8 cellular contexts compared by ENCODE assay signal in genomic region chr4:16897991-16898827, GRCh38. TPM values are rescaled to one million over a fixed set of nuclear protein-coding genes. Genes with fewer than 3 reads are reported as not detected.
DNase-seq lines count a peak whose midpoint lies in the region; ATAC-seq, FAIRE-seq and TF ChIP-seq lines count a peak whose summit lies in the region.

LDB2 (minus strand) TSS chr4:16898645.

- H3K27me3 Mint-ChIP-seq in effector memory CD8-positive, alpha-beta T cell: no peaks in the 10 kb centered on the region

- no peak for TF ChIP-seq POLR2A in prostate gland (IDR thresholded peaks at IDR 0.05)

- H3K36me3 Mint-ChIP-seq in effector memory CD8-positive, alpha-beta T cell (ENCODE audit: insufficient read depth): peaks cover 7% of the 10 kb centered on the region

- H3K9me3 Mint-ChIP-seq in effector memory CD8-positive, alpha-beta T cell: no peaks in the 10 kb centered on the region

- no peaks in the 10 kb centered on the region for H3K27me3 ChIP-seq in prostate gland (replicated peaks; ENCODE audit: insufficient read depth)

- no peak for ATAC-seq in effector memory CD8-positive, alpha-beta T cell (replicated peaks)

- DNase-seq in ELR (ENCODE audit: low read depth) (peak; percentile 72), anterior cingulate cortex (lab: John Stamatoyannopoulos, UW) (peak in 51 of 58 donors; percentile 3 to 78 (median 43)), hypothalamus (lab: John Stamatoyannopoulos, UW) (peak in 32 of 51 donors; percentile 7 to 66 (median 24)), prostate gland (ENCODE audit: low spot score) (no peak), RPMI8226 (no peak), HTR-8/SVneo (ENCODE audit: insufficient read length, low spot score) (no peak), RWPE1 (ENCODE audit: low spot score) (no peak)
- no peak for DNase-seq in effector memory CD8-positive, alpha-beta T cell

- POLR2A ChIA-PET in RWPE1 (lab: Yijun Ruan, JAX; ENCODE audit: low non-redundant PET): no interaction called here

- H3K4me1 ChIP-seq in prostate gland (replicated peaks): no peaks in the 10 kb centered on the region

- H3K4me3 ChIP-seq in prostate gland: peak within 1 kb of the TSS; percentile 14 to 25

- H3K36me3 ChIP-seq in prostate gland: no peaks in the 10 kb centered on the region

- H3K4me3 Mint-ChIP-seq in effector memory CD8-positive, alpha-beta T cell: peak within 1 kb of the TSS in 1 of 2 donors; percentile 25

- H3K27ac ChIP-seq in prostate gland: peak within 1 kb of the TSS; percentile 22 to 43
- H3K27ac ChIP-seq in RWPE1: no peak within 1 kb of the TSS

- H3K9me3 ChIP-seq in prostate gland: no peaks in the 10 kb centered on the region

- CTCF ChIA-PET in RWPE1 (lab: Yijun Ruan, JAX): interaction anchor here (0.6 kb wide), 1 partner anchor 21 kb away, joined by 5 read pairs; no protein-coding TSS in a partner anchor

- peaks cover 5 to 21% of the 10 kb centered on the region in 2 donors for H3K4me1 Mint-ChIP-seq in effector memory CD8-positive, alpha-beta T cell (ENCODE audit: low read depth in 2 of 2)

- H3K27ac Mint-ChIP-seq in effector memory CD8-positive, alpha-beta T cell: peak within 1 kb of the TSS in 1 of 2 donors; percentile 64

- 6% methylated on average over 18 of the region's 18 CpGs for WGBS in prostate gland

- TF ChIP-seq CTCF in prostate gland (IDR thresholded peaks at IDR 0.05): no peak
- no peak for TF ChIP-seq CTCF in RWPE1 (conservative IDR thresholded peaks at IDR 0.05; ENCODE audit: low read depth)

- intact Hi-C loops in prostate gland (cut with DNase I): no loop called here

- no peak for FAIRE-seq in HTR-8/SVneo (lab: Jason Lieb, UNC)

RNA-seq across cellular contexts. Expression of gene LDB2, which starts in this region (rescaled TPM):
- 10 to 100 TPM in 1 of 2 donors, 1 to 10 TPM in 1; 6.0 to 37.7 TPM for total RNA-seq in prostate gland

Comparison
In these comparisons a context has a peak if more than half of its experiments do, and no peak if none do; other contexts are left out.
1. DNase-seq: peak in ELR (single experiment), anterior cingulate cortex (51 of 58) and hypothalamus (32 of 51); none in prostate gland (single experiment), effector memory CD8-positive, alpha-beta T cell (0 of 3), RPMI8226 (single experiment), HTR-8/SVneo (single experiment) and RWPE1 (single experiment).